8 cellular contexts compared by ENCODE assay signal in the genomic region with DNA sequence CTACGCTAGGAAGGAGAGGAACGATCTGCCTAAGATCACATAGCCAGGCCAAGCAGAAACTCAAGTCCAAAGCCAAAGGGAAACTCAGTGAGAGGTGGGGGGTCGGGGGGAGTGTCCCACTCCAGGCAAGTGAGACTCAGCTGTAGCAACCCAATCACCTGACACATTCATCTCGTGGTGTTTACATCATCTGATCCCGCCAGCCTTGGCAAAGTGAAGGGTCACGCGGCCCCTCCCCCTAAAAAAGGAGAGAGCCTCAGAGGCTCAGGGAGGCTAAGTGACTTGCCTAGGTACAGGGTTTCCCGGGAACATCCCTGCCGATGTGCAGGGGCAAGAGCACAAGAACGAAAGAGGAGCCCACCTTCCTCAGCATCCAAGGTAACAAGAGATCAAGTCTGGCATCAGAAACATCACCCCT. TPM values are rescaled to one million over a fixed set of nuclear protein-coding genes. Genes with fewer than 3 reads are reported as not detected.
A peak's percentile ranks its signal among the peaks of the same experiment; 100 is the strongest.
DNase-seq lines count a peak whose midpoint lies in the region; ATAC-seq and TF ChIP-seq lines count a peak whose summit lies in the region.

No MANE protein-coding gene starts in this region.

- H3K4me2 ChIP-seq in GM23248 (ENCODE audit: unreplicated experiment), result peak overlapping the region; percentile 5

- H3K27me3 ChIP-seq in GM23248 (replicated peaks; ENCODE audit: insufficient read depth) (no peaks in the 10 kb centered on the region), cardiac muscle cell (no peaks in the 10 kb centered on the region), sigmoid colon (no peaks in the 10 kb centered on the region)

- no peaks in the 10 kb centered on the region for H3K9me2 ChIP-seq in GM23248 (ENCODE audit: insufficient read depth)

- DNase-seq in GM23248, result no peak
- DNase-seq in activated CD4-positive, alpha-beta memory T cell treated with anti-CD3 and anti-CD28 coated beads, Interleukin-2, amount 10 ng/mL, durations not matched to agents 7 days and 5 days, result no peak
- no peak for DNase-seq in cardiac muscle cell (ENCODE audit: low read depth in 1 of 2, low spot score in 1 of 2)
- DNase-seq in sigmoid colon, result peak; percentile 90
- no peak for DNase-seq in AML-193 (lab: John Stamatoyannopoulos, UW)
- no peak for DNase-seq in KBM-7

- peaks cover 83% of the 10 kb centered on the region for H3F3A ChIP-seq in GM23248 (ENCODE audit: insufficient read depth)

- H3K27me3 Mint-ChIP-seq in activated CD4-positive, alpha-beta memory T cell treated with anti-CD3 and anti-CD28 coated beads, Interleukin-2, amount 10 ng/mL, durations not matched to agents 7 days and 5 days, result no peaks in the 10 kb centered on the region

- POLR2A ChIA-PET in activated CD4-positive, alpha-beta memory T cell treated with anti-CD3 and anti-CD28 coated beads, Interleukin-2, amount 10 ng/mL, durations not matched to agents 7 days and 5 days (lab: Charles Lee), result interaction anchor here (1.0 to 23.7 kb wide), 4 partner anchors 9 to 27 kb away, joined by 4 to 355 read pairs (median 134); no protein-coding TSS in a partner anchor

- no peak overlapping the region for H3K4me3 ChIP-seq in GM23248
- H3K4me3 ChIP-seq in cardiac muscle cell, result no peak overlapping the region
- peak overlapping the region in 2 of 4 donors; percentile 26 to 30 for H3K4me3 ChIP-seq in sigmoid colon

- H3K36me3 Mint-ChIP-seq in activated CD4-positive, alpha-beta memory T cell treated with anti-CD3 and anti-CD28 coated beads, Interleukin-2, amount 10 ng/mL, durations not matched to agents 7 days and 5 days (ENCODE audit: low read depth), result peaks cover 76% of the 10 kb centered on the region

- no peak for ATAC-seq in HG02852 (IDR thresholded peaks at IDR 0.05; ENCODE audit: unreplicated experiment)
- ATAC-seq in HG03175 (IDR thresholded peaks at IDR 0.05; ENCODE audit: unreplicated experiment), result no peak

- TF ChIP-seq EP300 in sigmoid colon (IDR thresholded peaks at IDR 0.05), result peak in 1 of 4 donors; percentile 98

- no peaks in the 10 kb centered on the region for H3K9me3 Mint-ChIP-seq in activated CD4-positive, alpha-beta memory T cell treated with anti-CD3 and anti-CD28 coated beads, Interleukin-2, amount 10 ng/mL, durations not matched to agents 7 days and 5 days

- no peak overlapping the region for H3K9ac ChIP-seq in GM23248

- no peak overlapping the region for H2AFZ ChIP-seq in GM23248

- H3K79me2 ChIP-seq in GM23248 (ENCODE audit: insufficient read depth), result peaks cover 100% of the 10 kb centered on the region

- H3K27ac Mint-ChIP-seq in activated CD4-positive, alpha-beta memory T cell treated with anti-CD3 and anti-CD28 coated beads, Interleukin-2, amount 10 ng/mL, durations not matched to agents 7 days and 5 days, result peak overlapping the region; percentile 85

- H3K9me3 ChIP-seq in GM23248 (ENCODE audit: low read depth) (no peaks in the 10 kb centered on the region), cardiac muscle cell (ENCODE audit: low read depth) (no peaks in the 10 kb centered on the region), sigmoid colon (no peaks in the 10 kb centered on the region)

- TF ChIP-seq CTCF in cardiac muscle cell (IDR thresholded peaks at IDR 0.05; ENCODE audit: low read depth, low read length) (no peak), sigmoid colon (IDR thresholded peaks at IDR 0.05) (no peak)

- in situ Hi-C loops in GM23248 (cut with MboI) (no loop called here), KBM-7 (cut with MboI; ENCODE audit: low pct_unique_long_range_greater_than_20kb, low sequenced_read_pairs) (no loop called here)

- peaks cover 97% of the 10 kb centered on the region for H3K4me1 ChIP-seq in GM23248 (ENCODE audit: insufficient read depth)
- H3K4me1 ChIP-seq in cardiac muscle cell (ENCODE audit: low read depth), result peaks cover 92% of the 10 kb centered on the region
- H3K4me1 ChIP-seq in sigmoid colon, result peaks cover 3 to 100% (median 100%) of the 10 kb centered on the region in 4 donors

- H3K4me3 Mint-ChIP-seq in activated CD4-positive, alpha-beta memory T cell treated with anti-CD3 and anti-CD28 coated beads, Interleukin-2, amount 10 ng/mL, durations not matched to agents 7 days and 5 days, result peak overlapping the region; percentile 38

- no peaks in the 10 kb centered on the region for H3K36me3 ChIP-seq in GM23248 (ENCODE audit: low read depth)
- H3K36me3 ChIP-seq in cardiac muscle cell, result no peaks in the 10 kb centered on the region
- peaks cover 0 to 5% (median 2%) of the 10 kb centered on the region in 4 donors for H3K36me3 ChIP-seq in sigmoid colon

- intact Hi-C loops in sigmoid colon (cut with DNase I), result no loop called here

- no peak for TF ChIP-seq POLR2A in sigmoid colon (IDR thresholded peaks at IDR 0.05)

- peaks cover 97% of the 10 kb centered on the region for H3K4me1 Mint-ChIP-seq in activated CD4-positive, alpha-beta memory T cell treated with anti-CD3 and anti-CD28 coated beads, Interleukin-2, amount 10 ng/mL, durations not matched to agents 7 days and 5 days

- H3K27ac ChIP-seq in GM23248, result peak overlapping the region; percentile 80
- H3K27ac ChIP-seq in cardiac muscle cell, result peak overlapping the region; percentile 97
- H3K27ac ChIP-seq in sigmoid colon, result peak overlapping the region; percentile 98 to 100 (median 100)

- H4K20me1 ChIP-seq in GM23248 (ENCODE audit: insufficient read depth), result peaks cover 31% of the 10 kb centered on the region

- 75 to 79% methylated on average over 10 of the region's 10 CpGs for WGBS in GM23248 (ENCODE audit: low coverage in 1 of 2, low lambda C conversion rate in 2 of 2, missing lambda C conversion rate in 2 of 2), 2 experiments
- WGBS in sigmoid colon, 2 donors, result 55 to 57% methylated on average over 10 of the region's 10 CpGs

- CTCF ChIA-PET in activated CD4-positive, alpha-beta memory T cell treated with anti-CD3 and anti-CD28 coated beads, Interleukin-2, amount 10 ng/mL, durations not matched to agents 7 days and 5 days (lab: Charles Lee), result interaction anchor here (0.9 to 1.0 kb wide), 2 partner anchors 11 to 37 kb away, joined by 3 read pairs; no protein-coding TSS in a partner anchor

RNA-seq across cellular contexts. Expression of a gene that starts 21.5 kb away (rescaled TPM):
- 420 and 453 TPM in 2 replicates for total RNA-seq in GM23248 (2014; rRNA removed; shearing (Covaris generic))
- polyA plus RNA-seq in GM23248 (2016; fragmentation: Nextera tagmentation; extraction: Ambion mirVana), result 282 and 287 TPM in 2 replicates
- 100 to 1,000 TPM; 840 to 865 TPM for total RNA-seq in activated CD4-positive, alpha-beta memory T cell treated with anti-CD3 and anti-CD28 coated beads, Interleukin-2, amount 10 ng/mL, durations not matched to agents 7 days and 5 days
- total RNA-seq in cardiac muscle cell, result 131 and 174 TPM in 2 replicates
- polyA plus RNA-seq in cardiac muscle cell, result 88.7 and 98.0 TPM in 2 replicates
- 100 to 1,000 TPM; 147 to 273 (median 184) TPM for total RNA-seq in sigmoid colon
- 100 to 1,000 TPM in 1 of 3 donors, 10 to 100 TPM in 2; 63.7 to 307 (median 88.3) TPM for polyA plus RNA-seq in sigmoid colon
